In genomic region chr6:56458324-56458884, GRCh38 we compare ENCODE assay signal across 22 cellular contexts.
"Had no signal": no experiment of that assay in that cellular context is flagged by ENCODE, and none has a peak within 500 bp of the region (broad histone marks: within the 10 kb centered on the region; RNA-seq: fewer than 3 reads in every experiment).

No MANE protein-coding gene starts in this region.

- H2AFZ ChIP-seq: hepatocyte had no signal

- H3K27ac Mint-ChIP-seq: brain; dendritic cell treated with granulocyte-macrophage colony-stimulating factor and Interleukin-4, amounts not matched to agents 40 ng/mL and 50 ng/mL, for 4 days; immature natural killer cell; stimulated activated naive B cell treated with anti-CD40 and anti-IgM and Interleukin-4, amounts not matched to agents 10 μg/mL and 1 μg/mL and 100 μg/mL, for 72 hours; T-helper 17 cell had no signal

- H3K27me3 ChIP-seq: hepatocyte, neutrophil, ovary, SJSA1 had no signal

- H3K9me3 ChIP-seq: neutrophil, ovary, prostate gland, SJSA1, thoracic aorta had no signal

- H3K27ac ChIP-seq: hepatocyte, neutrophil, ovary, prostate gland, SJSA1 had no signal

- H3K4me3 Mint-ChIP-seq: brain; dendritic cell treated with granulocyte-macrophage colony-stimulating factor and Interleukin-4, amounts not matched to agents 40 ng/mL and 50 ng/mL, for 4 days; immature natural killer cell; nephron; stimulated activated naive B cell treated with anti-CD40 and anti-IgM and Interleukin-4, amounts not matched to agents 10 μg/mL and 1 μg/mL and 100 μg/mL, for 72 hours; T-helper 17 cell had no signal

- H3K36me3 ChIP-seq: neutrophil, ovary, prostate gland had no signal

- ATAC-seq: esophagus mucosa; left lobe of liver; stimulated activated naive B cell treated with anti-CD40 and anti-IgM and Interleukin-4, amounts not matched to agents 10 μg/mL and 1 μg/mL and 100 μg/mL, for 72 hours; T-helper 17 cell had no signal

- H3K9me3 Mint-ChIP-seq: brain; dendritic cell treated with granulocyte-macrophage colony-stimulating factor and Interleukin-4, amounts not matched to agents 40 ng/mL and 50 ng/mL, for 4 days; nephron; stimulated activated naive B cell treated with anti-CD40 and anti-IgM and Interleukin-4, amounts not matched to agents 10 μg/mL and 1 μg/mL and 100 μg/mL, for 72 hours had no signal

- H3K4me1 Mint-ChIP-seq: brain; nephron; stimulated activated naive B cell treated with anti-CD40 and anti-IgM and Interleukin-4, amounts not matched to agents 10 μg/mL and 1 μg/mL and 100 μg/mL, for 72 hours; T-helper 17 cell had no signal

- H3K36me3 Mint-ChIP-seq: stimulated activated naive B cell treated with anti-CD40 and anti-IgM and Interleukin-4, amounts not matched to agents 10 μg/mL and 1 μg/mL and 100 μg/mL, for 72 hours had no signal

- H3K4me2 ChIP-seq: hepatocyte had no signal

- H3K4me3 ChIP-seq: hepatocyte, ovary, prostate gland, SJSA1, thoracic aorta had no signal

- H3K79me2 ChIP-seq: hepatocyte had no signal

- H3K27me3 Mint-ChIP-seq: brain; dendritic cell treated with granulocyte-macrophage colony-stimulating factor and Interleukin-4, amounts not matched to agents 40 ng/mL and 50 ng/mL, for 4 days; stimulated activated naive B cell treated with anti-CD40 and anti-IgM and Interleukin-4, amounts not matched to agents 10 μg/mL and 1 μg/mL and 100 μg/mL, for 72 hours; T-helper 17 cell had no signal

- H3K4me1 ChIP-seq: prostate gland, SJSA1 had no signal

- DNase-seq: activated CD8-positive, alpha-beta memory T cell treated with anti-CD3 and anti-CD28 coated beads, Interleukin-2, amount 50 U/mL, for 48 hours; activated naive CD4-positive, alpha-beta T cell treated with Interleukin-2 at 50 U/mL for 16 hours; aorta; caudate nucleus; effector CD8-positive, alpha-beta T cell; foreskin melanocyte; immature natural killer cell; ovary; stimulated activated CD4-positive, alpha-beta T cell treated with anti-CD3 and anti-CD28 coated beads, Interleukin-2, amount 100 ng/mL, for 48 hours; stimulated activated CD8-positive, alpha-beta memory T cell treated with anti-CD3 and anti-CD28 coated beads, Interleukin-4, amount 100 ng/mL, for 48 hours; stimulated activated naive B cell treated with anti-CD40 and anti-IgM and Interleukin-4, amounts not matched to agents 10 μg/mL and 1 μg/mL and 100 μg/mL, for 72 hours; T-helper 17 cell had no signal
